ENCODE assay signal across 17 cellular contexts in the genomic region with DNA sequence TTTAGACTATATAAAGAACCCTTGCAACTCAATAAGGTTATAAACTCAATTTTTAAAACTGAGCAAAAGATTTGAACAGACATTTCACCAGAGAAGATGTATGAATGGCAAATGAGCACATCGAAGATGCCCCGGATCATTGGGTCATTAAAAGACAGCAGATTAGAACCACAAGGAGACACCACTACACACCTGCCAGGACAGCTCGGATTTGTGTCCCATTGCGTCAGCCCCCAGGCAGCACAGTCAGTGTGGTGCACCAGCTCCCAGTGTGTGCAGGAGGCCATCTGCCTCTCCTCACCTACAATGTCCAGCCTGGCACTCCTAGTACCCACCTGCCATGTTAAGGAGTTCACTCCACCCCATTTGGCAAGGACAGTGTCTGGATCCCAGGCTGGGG.
DNase-seq lines count a peak whose midpoint lies in the region; ATAC-seq and TF ChIP-seq lines count a peak whose summit lies in the region.
"Had no signal": no experiment of that assay in that cellular context is flagged by ENCODE, and none has a peak within 500 bp of the region (broad histone marks: within the 10 kb centered on the region; RNA-seq: fewer than 3 reads in every experiment).

No MANE protein-coding gene starts in this region.

- no peaks in the 10 kb centered on the region for H3K4me1 ChIP-seq in IMR-90 (ENCODE audit: control insufficient read depth, insufficient read depth, low read length)
- H3K4me1 ChIP-seq in spleen, result peaks cover 5 to 29% (median 14%) of the 10 kb centered on the region in 6 donors
- H3K4me1 ChIP-seq: HAP-1 had no signal

- TF ChIP-seq RAD21 in IMR-90 (IDR thresholded peaks at IDR 0.05; ENCODE audit: low read length), result no peak

- no peak overlapping the region for H3K23ac ChIP-seq in IMR-90 (ENCODE audit: low read depth, low read length)

- peaks cover 4% of the 10 kb centered on the region for H3K9me3 Mint-ChIP-seq in chondrocyte (ENCODE audit: low read depth)

- no peak overlapping the region for H2BK15ac ChIP-seq in IMR-90 (ENCODE audit: low read depth, low read length)

- no peaks in the 10 kb centered on the region for H3K27me3 Mint-ChIP-seq in chondrocyte (ENCODE audit: low read depth)

- no peak overlapping the region for H4K5ac ChIP-seq in IMR-90 (ENCODE audit: low read depth, low read length)

- H3K36me3 Mint-ChIP-seq in chondrocyte (ENCODE audit: low read depth), result no peaks in the 10 kb centered on the region
- H3K36me3 Mint-ChIP-seq: CD8-positive, alpha-beta T cell had no signal

- CTCF ChIA-PET in IMR-90 (lab: Yijun Ruan, JAX), result interaction anchor here (1.5 kb wide), 1 partner anchor 16 kb away, joined by 3 read pairs; no protein-coding TSS in a partner anchor

- DNase-seq in DMS 273 (lab: John Stamatoyannopoulos, UW; ENCODE audit: unreplicated experiment) (peak; percentile 38), DMS 273 treated with DMSO at 0.1 percent for 48 hours (lab: John Stamatoyannopoulos, UW) (no peak), IMR-90 (no peak), chondrocyte (ENCODE audit: low spot score) (peak; percentile 40), spleen (peak; percentile 35), DMS53 treated with DMSO at 0.1 percent for 48 hours (lab: John Stamatoyannopoulos, UW; ENCODE audit: unreplicated experiment) (no peak)
- no peak for DNase-seq in activated CD4-positive, CD25-positive, alpha-beta regulatory T cell (lab: John Stamatoyannopoulos, UW)
- DNase-seq: CD8-positive, alpha-beta T cell; COR-L47; DMS79 treated with DMSO at 0.1 percent for 48 hours; EL; GM23248; KG1 had no signal

- H2BK120ac ChIP-seq in IMR-90 (ENCODE audit: low read depth, low read length), result no peak overlapping the region

- H2AK9ac ChIP-seq in IMR-90 (replicated peaks; ENCODE audit: low read depth, low read length, poor library complexity), result no peak overlapping the region

- H3K27ac Mint-ChIP-seq in chondrocyte (ENCODE audit: unreplicated experiment), result no peak overlapping the region
- H3K27ac Mint-ChIP-seq: CD14-positive monocyte; CD8-positive, alpha-beta T cell had no signal

- no CpG with 5 or more reads among the region's 4 CpGs for WGBS in IMR-90 (ENCODE audit: extremely low coverage in 2 of 2, insufficient read length in 1 of 2), 2 experiments
- WGBS in spleen, 5 donors, result 88 to 97% (median 93%) methylated on average over 4 of the region's 4 CpGs

- dilution Hi-C loops in IMR-90 (cut with HindIII; ENCODE audit: low sequenced_read_pairs, unreplicated experiment), result no loop called here

- H3K4me3 Mint-ChIP-seq in chondrocyte (ENCODE audit: unreplicated experiment), result no peak overlapping the region
- H3K4me3 Mint-ChIP-seq: CD14-positive monocyte; CD8-positive, alpha-beta T cell had no signal

- H2AFZ ChIP-seq in IMR-90 (replicated peaks; ENCODE audit: low read length, poor library complexity), result peak overlapping the region; percentile 44
- H2AFZ ChIP-seq: GM23248 had no signal

- ATAC-seq in IMR-90 (ENCODE audit: low read depth), result no peak
- ATAC-seq: CD8-positive, alpha-beta T cell had no signal

- H4K8ac ChIP-seq in IMR-90 (ENCODE audit: low read depth in 2 of 2, low read length in 2 of 2), result no peak overlapping the region

- no peaks in the 10 kb centered on the region for H3K9me1 ChIP-seq in IMR-90 (ENCODE audit: insufficient read depth, low read length)

- intact Hi-C loops in IMR-90 (cut with micrococcal nuclease) (no loop called here), spleen (cut with DNase I; ENCODE audit: low total_unique reads) (no loop called here)

- H3K4me3 ChIP-seq in IMR-90 (ENCODE audit: insufficient read depth, low read depth, low read length), result no peak overlapping the region
- H3K4me3 ChIP-seq in spleen, result no peak overlapping the region
- H3K4me3 ChIP-seq: GM23248, HAP-1 had no signal

- H3K27me3 ChIP-seq in IMR-90 (ENCODE audit: control insufficient read depth, insufficient read depth, low read length) (peaks cover 29% of the 10 kb centered on the region), spleen (replicated peaks in 1 of 7) (no peaks in the 10 kb centered on the region)

- POLR2A ChIA-PET in IMR-90 (lab: Charles Lee; ENCODE audit: unreplicated experiment), result no interaction called here

- peaks cover 10% of the 10 kb centered on the region for H3K4me1 Mint-ChIP-seq in chondrocyte (ENCODE audit: low read depth)

- H3K79me1 ChIP-seq in IMR-90 (ENCODE audit: low read depth in 1 of 2, low read length in 2 of 2), result no peaks in the 10 kb centered on the region

- H3K4me2 ChIP-seq in IMR-90 (ENCODE audit: low read depth, low read length), result no peak overlapping the region

- H2BK5ac ChIP-seq in IMR-90 (ENCODE audit: low read depth, low read length, poor library complexity, severe bottlenecking), result no peak overlapping the region

- H4K91ac ChIP-seq in IMR-90 (ENCODE audit: insufficient read depth, low read depth, low read length), result no peak overlapping the region

- TF ChIP-seq POLR2A in IMR-90 (IDR thresholded peaks at IDR 0.05; ENCODE audit: low read depth, low read length), result no peak
- TF ChIP-seq POLR2A in spleen (IDR thresholded peaks at IDR 0.05), result no peak

- no peak overlapping the region for H2BK20ac ChIP-seq in IMR-90 (ENCODE audit: low read depth, low read length)

- no peak overlapping the region for H3K18ac ChIP-seq in IMR-90 (ENCODE audit: low read depth, low read length)

- H3K9me3 ChIP-seq in IMR-90 (ENCODE audit: control insufficient read depth, insufficient read depth, low read length) (peaks cover 3% of the 10 kb centered on the region), spleen (peaks cover 0 to 14% (median 8%) of the 10 kb centered on the region in 8 donors)

- no peaks in the 10 kb centered on the region for H4K20me1 ChIP-seq in IMR-90 (ENCODE audit: insufficient read depth, low read length)

- no peak overlapping the region for H3K4ac ChIP-seq in IMR-90 (ENCODE audit: low read depth, low read length)

- H3K9ac ChIP-seq in IMR-90 (ENCODE audit: low read depth, low read length), result no peak overlapping the region
- H3K9ac ChIP-seq: GM23248 had no signal

- TF ChIP-seq CTCF in IMR-90 (conservative IDR thresholded peaks at IDR 0.05; ENCODE audit: low read depth, low read length) (no peak), chondrocyte (IDR thresholded peaks at IDR 0.05) (no peak), spleen (IDR thresholded peaks at IDR 0.05 in 8 of 11, conservative IDR thresholded peaks at IDR 0.05 in 3 of 11) (no peak)

- H3K56ac ChIP-seq in IMR-90 (ENCODE audit: extremely low read depth, insufficient read depth, low read length), result no peak overlapping the region

- no peaks in the 10 kb centered on the region for H3K36me3 ChIP-seq in IMR-90 (ENCODE audit: control insufficient read depth, insufficient read depth, low read length)
- no peaks in the 10 kb centered on the region for H3K36me3 ChIP-seq in spleen
- H3K36me3 ChIP-seq: HAP-1 had no signal

- H3K14ac ChIP-seq in IMR-90 (replicated peaks; ENCODE audit: low read depth, low read length), result no peak overlapping the region

- in situ Hi-C loops in IMR-90 (cut with MboI; ENCODE audit: low sequenced_read_pairs), result no loop called here

- no peak overlapping the region for H2AK5ac ChIP-seq in IMR-90 (ENCODE audit: low read depth, low read length)

- no TSS peak for BruUV-seq in IMR-90 (replicated peaks; lab: Mats Ljungman, UMichigan)

- H3K27ac ChIP-seq in IMR-90 (ENCODE audit: insufficient read depth, low read length), result no peak overlapping the region
- no peak overlapping the region for H3K27ac ChIP-seq in spleen
- H3K27ac ChIP-seq: 22Rv1, GM23248, HL-60 had no signal

TF ChIP-seq in IMR-90, 13 proteins besides CTCF, POLR2A, EP300 and RAD21:
- no peak for TF ChIP-seq SMC3 (IDR thresholded peaks at IDR 0.05; ENCODE audit: low read depth, low read length)
- TF ChIP-seq CEBPB (IDR thresholded peaks at IDR 0.05; ENCODE audit: low read depth, low read length), result no peak
- TF ChIP-seq, protein P1, sequence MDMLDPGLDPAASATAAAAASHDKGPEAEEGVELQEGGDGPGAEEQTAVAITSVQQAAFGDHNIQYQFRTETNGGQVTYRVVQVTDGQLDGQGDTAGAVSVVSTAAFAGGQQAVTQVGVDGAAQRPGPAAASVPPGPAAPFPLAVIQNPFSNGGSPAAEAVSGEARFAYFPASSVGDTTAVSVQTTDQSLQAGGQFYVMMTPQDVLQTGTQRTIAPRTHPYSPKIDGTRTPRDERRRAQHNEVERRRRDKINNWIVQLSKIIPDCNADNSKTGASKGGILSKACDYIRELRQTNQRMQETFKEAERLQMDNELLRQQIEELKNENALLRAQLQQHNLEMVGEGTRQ (IDR thresholded peaks at IDR 0.05; ENCODE audit: low read depth, low read length), result no peak
- TF ChIP-seq RFX5 (IDR thresholded peaks at IDR 0.05; ENCODE audit: low read depth, low read length), result no peak
- no peak for TF ChIP-seq BHLHE40 (IDR thresholded peaks at IDR 0.05; ENCODE audit: low read depth, low read length)
- TF ChIP-seq, protein P2, sequence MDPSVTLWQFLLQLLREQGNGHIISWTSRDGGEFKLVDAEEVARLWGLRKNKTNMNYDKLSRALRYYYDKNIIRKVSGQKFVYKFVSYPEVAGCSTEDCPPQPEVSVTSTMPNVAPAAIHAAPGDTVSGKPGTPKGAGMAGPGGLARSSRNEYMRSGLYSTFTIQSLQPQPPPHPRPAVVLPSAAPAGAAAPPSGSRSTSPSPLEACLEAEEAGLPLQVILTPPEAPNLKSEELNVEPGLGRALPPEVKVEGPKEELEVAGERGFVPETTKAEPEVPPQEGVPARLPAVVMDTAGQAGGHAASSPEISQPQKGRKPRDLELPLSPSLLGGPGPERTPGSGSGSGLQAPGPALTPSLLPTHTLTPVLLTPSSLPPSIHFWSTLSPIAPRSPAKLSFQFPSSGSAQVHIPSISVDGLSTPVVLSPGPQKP (IDR thresholded peaks at IDR 0.05; ENCODE audit: borderline replicate concordance, low read depth, low read length), result no peak
- no peak for TF ChIP-seq CHD1 (IDR thresholded peaks at IDR 0.05; ENCODE audit: low read depth, low read length)
- TF ChIP-seq RCOR1 (IDR thresholded peaks at IDR 0.05; ENCODE audit: insufficient replicate concordance, low read length), result no peak
- TF ChIP-seq MXI1 (IDR thresholded peaks at IDR 0.05; ENCODE audit: borderline replicate concordance, low read depth, low read length), result no peak
- no peak for TF ChIP-seq NFE2L2 (IDR thresholded peaks at IDR 0.05; ENCODE audit: low read depth, low read length)
- TF ChIP-seq MAZ (IDR thresholded peaks at IDR 0.05; ENCODE audit: borderline replicate concordance, low read depth, low read length), result no peak
- TF ChIP-seq MAFK (IDR thresholded peaks at IDR 0.05; ENCODE audit: low read depth, low read length), result no peak
- TF ChIP-seq FOS (IDR thresholded peaks at IDR 0.05; ENCODE audit: low read depth, low read length), result no peak

Comparison
In these comparisons a context has a peak if more than half of its experiments do, and no peak if none do; other contexts are left out.
1. DNase-seq: peak in DMS 273 (single experiment), chondrocyte (single experiment) and spleen (single experiment); none in DMS 273 treated with DMSO at 0.1 percent for 48 hours (single experiment), IMR-90 (single experiment), activated CD4-positive, CD25-positive, alpha-beta regulatory T cell (0 of 4) and DMS53 treated with DMSO at 0.1 percent for 48 hours (single experiment).